In genomic region chr10:91043173-91043910, GRCh38 we compare ENCODE assay signal across 8 cellular contexts.
DNase-seq lines count a peak whose midpoint lies in the region; ATAC-seq and TF ChIP-seq lines count a peak whose summit lies in the region.

No MANE protein-coding gene starts in this region.

- H3K27me3 Mint-ChIP-seq in chondrocyte (ENCODE audit: low read depth) = peaks cover 3% of the 10 kb centered on the region

- H3K4me3 Mint-ChIP-seq in chondrocyte (ENCODE audit: unreplicated experiment) = no peak overlapping the region

- no peaks in the 10 kb centered on the region for H3K36me3 Mint-ChIP-seq in chondrocyte (ENCODE audit: low read depth)

- TF ChIP-seq CTCF in chondrocyte (IDR thresholded peaks at IDR 0.05) = peak; percentile 81

- H3K4me1 Mint-ChIP-seq in chondrocyte (ENCODE audit: low read depth) = peaks cover 9% of the 10 kb centered on the region

- no peak overlapping the region for H3K27ac Mint-ChIP-seq in chondrocyte (ENCODE audit: unreplicated experiment)

- DNase-seq in EH (ENCODE audit: low read depth) (peak; percentile 40), NAMALWA (ENCODE audit: low spot score) (peak; percentile 27), chondrocyte (ENCODE audit: low spot score) (no peak), myocyte (ENCODE audit: low read depth) (peak; percentile 62), NK-92 (lab: John Stamatoyannopoulos, UW; ENCODE audit: unreplicated experiment) (no peak), NCI-H187 treated with DMSO at 0.1 percent for 48 hours (lab: John Stamatoyannopoulos, UW) (no peak)
- DNase-seq in central memory CD4-positive, alpha-beta T cell = no peak

- H3K9me3 Mint-ChIP-seq in chondrocyte (ENCODE audit: low read depth) = no peaks in the 10 kb centered on the region

- ATAC-seq in HG02759 (IDR thresholded peaks at IDR 0.05; ENCODE audit: unreplicated experiment) = no peak

Comparison
In these comparisons a context has a peak if more than half of its experiments do, and no peak if none do; other contexts are left out.
1. DNase-seq: peak in EH (single experiment), NAMALWA (single experiment) and myocyte (single experiment); none in chondrocyte (single experiment), NK-92 (single experiment), NCI-H187 treated with DMSO at 0.1 percent for 48 hours (single experiment) and central memory CD4-positive, alpha-beta T cell (single experiment).